Comparison of ENCODE assay signal across 7 cellular contexts in the genomic region with DNA sequence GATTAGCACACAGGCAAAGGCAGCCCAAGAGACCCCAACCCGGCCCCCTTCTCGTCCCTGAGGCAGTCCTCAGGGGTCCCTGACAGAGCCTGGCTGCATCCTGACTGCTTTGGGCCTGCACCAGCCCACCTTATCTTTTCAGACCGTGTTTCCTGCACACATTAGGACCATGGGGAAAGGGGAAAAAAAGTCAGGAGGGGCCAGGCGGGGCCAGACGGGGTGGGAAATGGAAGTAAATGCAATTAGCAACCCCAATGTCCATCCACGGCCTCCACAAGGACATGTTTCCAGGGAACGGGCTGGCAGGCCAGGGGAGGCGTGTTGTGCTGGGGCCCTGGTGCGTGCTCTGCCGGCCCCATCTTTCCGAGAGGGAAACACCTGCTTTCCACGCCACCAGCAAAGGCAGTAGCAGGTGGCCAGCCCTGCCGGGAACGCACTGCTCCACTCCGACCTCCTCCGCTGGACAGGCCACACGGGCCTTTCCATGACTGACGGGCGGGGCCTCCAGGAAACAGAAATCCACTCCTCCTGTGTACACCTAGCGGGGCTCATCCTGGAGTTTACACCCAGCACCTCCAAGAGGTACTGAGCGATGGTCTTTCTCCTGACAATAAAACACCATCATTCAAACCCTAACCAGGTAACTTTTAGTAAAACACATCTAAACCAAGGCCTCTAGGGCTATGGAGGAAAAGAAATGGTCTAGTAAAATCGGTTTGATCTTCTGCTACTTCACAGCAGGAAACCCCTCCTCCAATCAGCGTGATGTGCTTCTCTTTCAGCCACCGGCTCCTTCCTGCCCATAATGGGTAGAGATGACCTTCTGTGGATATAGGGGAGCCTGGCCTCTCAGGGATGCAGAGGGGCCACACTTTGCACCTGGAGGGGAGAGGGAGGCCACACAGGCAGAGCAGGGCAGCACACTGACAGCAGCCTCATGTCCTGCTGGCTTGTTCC. TPM values are rescaled to one million over a fixed set of nuclear protein-coding genes. Genes with fewer than 3 reads are reported as not detected.
DNase-seq lines count a peak whose midpoint lies in the region; ATAC-seq, FAIRE-seq and TF ChIP-seq lines count a peak whose summit lies in the region.

No MANE protein-coding gene starts in this region.

- H3K27ac ChIP-seq in IMR-90 (ENCODE audit: insufficient read depth, low read length): peak overlapping the region; percentile 67
- H3K27ac ChIP-seq in adrenal gland: peak overlapping the region in 3 of 5 donors; percentile 34 to 76 (median 68)
- peak overlapping the region; percentile 86 for H3K27ac ChIP-seq in HepG2 (ENCODE audit: extremely low read length, insufficient read depth, low read length)
- peak overlapping the region; percentile 99 for H3K27ac ChIP-seq in stomach smooth muscle (ENCODE audit: low read length)

- H3K79me1 ChIP-seq in IMR-90 (ENCODE audit: low read depth in 1 of 2, low read length in 2 of 2): peaks cover 14 to 73% of the 10 kb centered on the region in 2 experiments; a peak in 3 of 4 replicates

- peak overlapping the region; percentile 85 for H2AK9ac ChIP-seq in IMR-90 (replicated peaks; ENCODE audit: low read depth, low read length, poor library complexity)

- peak overlapping the region; percentile 26; the same call in 1 of the 2 replicates for H3K4me2 ChIP-seq in IMR-90 (ENCODE audit: low read depth, low read length)
- H3K4me2 ChIP-seq in HepG2 (ENCODE audit: low read depth, low read length): peak overlapping the region; percentile 83

- H3K79me2 ChIP-seq in HepG2 (ENCODE audit: insufficient read depth, low read length): peaks cover 52% of the 10 kb centered on the region

- no peak overlapping the region for H3K4me3 ChIP-seq in IMR-90 (ENCODE audit: insufficient read depth, low read depth, low read length)
- H3K4me3 ChIP-seq in adrenal gland: no peak overlapping the region
- peak overlapping the region; percentile 39 to 57 (median 40); a peak in 5 of 6 replicates for H3K4me3 ChIP-seq in HepG2 (replicated peaks in 1 of 3; ENCODE audit: insufficient read depth in 1 of 3, low read depth in 2 of 3, low read length in 3 of 3)
- peak overlapping the region; percentile 31 to 58 for H3K4me3 ChIP-seq in stomach smooth muscle (ENCODE audit: low read length in 2 of 2)

- TF ChIP-seq CTCF in IMR-90 (conservative IDR thresholded peaks at IDR 0.05; ENCODE audit: low read depth, low read length) (no peak), adrenal gland (IDR thresholded peaks at IDR 0.05) (no peak), HepG2 (CRISPR knock-in tag; IDR thresholded peaks at IDR 0.05) (no peak)

- dilution Hi-C loops in IMR-90 (cut with HindIII; ENCODE audit: low sequenced_read_pairs, unreplicated experiment): no loop called here

- peaks cover 40% of the 10 kb centered on the region for H3K36me3 ChIP-seq in IMR-90 (ENCODE audit: control insufficient read depth, insufficient read depth, low read length)
- H3K36me3 ChIP-seq in adrenal gland (replicated peaks in 1 of 2): peaks cover 0 to 36% of the 10 kb centered on the region in 2 donors
- peaks cover 2 to 26% of the 10 kb centered on the region in 2 experiments; a peak in 2 of 5 replicates for H3K36me3 ChIP-seq in HepG2 (replicated peaks in 1 of 2; ENCODE audit: control insufficient read depth in 1 of 2, insufficient read depth in 2 of 2, low read length in 2 of 2)
- H3K36me3 ChIP-seq in stomach smooth muscle (ENCODE audit: control insufficient read depth in 2 of 2, insufficient read depth in 2 of 2, low read length in 2 of 2): peaks cover 11 to 21% of the 10 kb centered on the region in 2 donors

- peak overlapping the region; percentile 91 for H3K4ac ChIP-seq in IMR-90 (ENCODE audit: low read depth, low read length)

- H3K9me3 ChIP-seq in IMR-90 (ENCODE audit: control insufficient read depth, insufficient read depth, low read length): no peaks in the 10 kb centered on the region
- no peaks in the 10 kb centered on the region for H3K9me3 ChIP-seq in adrenal gland (replicated peaks in 1 of 3)
- H3K9me3 ChIP-seq in HepG2 (ENCODE audit: low read length): no peaks in the 10 kb centered on the region
- H3K9me3 ChIP-seq in stomach smooth muscle (ENCODE audit: control insufficient read depth in 2 of 2, low read length in 2 of 2): no peaks in the 10 kb centered on the region

- peaks cover 50% of the 10 kb centered on the region for H3K9me1 ChIP-seq in IMR-90 (ENCODE audit: insufficient read depth, low read length)

- 0 out of 2 replicates have a peak, but pooled peaks have one; percentile 0 for TF ChIP-seq POLR2A in IMR-90 (IDR thresholded peaks at IDR 0.05; ENCODE audit: low read depth, low read length)
- TF ChIP-seq POLR2A in adrenal gland (IDR thresholded peaks at IDR 0.05): no peak
- no peak for TF ChIP-seq POLR2A in HepG2 (IDR thresholded peaks at IDR 0.05; ENCODE audit: insufficient read depth in 1 of 2, low read depth in 2 of 2, low read length in 2 of 2)

- H3K23ac ChIP-seq in IMR-90 (ENCODE audit: low read depth, low read length): peak overlapping the region; percentile 94; the same call in 1 of the 2 replicates

- H2AK5ac ChIP-seq in IMR-90 (ENCODE audit: low read depth, low read length): peak overlapping the region; percentile 94

- CTCF ChIA-PET in IMR-90 (lab: Yijun Ruan, JAX) (interaction anchor here (1.0 kb wide), 1 partner anchor 17 kb away, joined by 3 read pairs; no protein-coding TSS in a partner anchor), HepG2 (lab: Yijun Ruan, JAX; ENCODE audit: low intra/inter-chr PET ratio, low total read pairs) (interaction anchor here (1.6 kb wide), 1 partner anchor 23 kb away, joined by 5 read pairs; no protein-coding TSS in a partner anchor)

- no peaks in the 10 kb centered on the region for H3K27me3 ChIP-seq in IMR-90 (ENCODE audit: control insufficient read depth, insufficient read depth, low read length)
- H3K27me3 ChIP-seq in adrenal gland: no peaks in the 10 kb centered on the region
- no peaks in the 10 kb centered on the region for H3K27me3 ChIP-seq in HepG2 (ENCODE audit: control insufficient read depth in 1 of 2, insufficient read depth in 2 of 2, low read length in 2 of 2)
- no peaks in the 10 kb centered on the region for H3K27me3 ChIP-seq in stomach smooth muscle (ENCODE audit: control insufficient read depth in 1 of 2, insufficient read depth in 2 of 2, low read length in 2 of 2)

- TF ChIP-seq EP300 in HepG2 (IDR thresholded peaks at IDR 0.05; ENCODE audit: low read depth in 2 of 2, low read length in 2 of 2) (no peak), HepG2 (CRISPR knock-in tag; IDR thresholded peaks at IDR 0.05; ENCODE audit: borderline replicate concordance) (no peak)

- BruUV-seq in IMR-90 (replicated peaks; lab: Mats Ljungman, UMichigan) (no TSS peak), HepG2 (replicated peaks; lab: Mats Ljungman, UMichigan) (no TSS peak)

- ATAC-seq in IMR-90 (ENCODE audit: low read depth): no peak
- peak; percentile 7; the same call in 2 of the 3 replicates for ATAC-seq in HepG2

- H4K20me1 ChIP-seq in IMR-90 (ENCODE audit: insufficient read depth, low read length) (peaks cover 84% of the 10 kb centered on the region), HepG2 (ENCODE audit: insufficient read depth, low read length) (no peaks in the 10 kb centered on the region; the same call in 1 of the 2 replicates)

- no peak overlapping the region for H3K18ac ChIP-seq in IMR-90 (ENCODE audit: low read depth, low read length)

- WGBS in IMR-90 (ENCODE audit: extremely low coverage in 2 of 2, insufficient read length in 1 of 2), 2 experiments: 81% methylated on average over 14 of the region's 24 CpGs; no CpG with 5 or more reads in 1 of the 2 experiments
- WGBS in adrenal gland, 4 donors: 67 to 87% (median 72%) methylated on average over 7 to 24 of the region's 24 CpGs
- 36% methylated on average over 11 of the region's 24 CpGs for WGBS in HepG2 (ENCODE audit: low lambda C conversion rate)

- peak overlapping the region; percentile 67 for H2BK5ac ChIP-seq in IMR-90 (ENCODE audit: low read depth, low read length, poor library complexity, severe bottlenecking)

- H3K56ac ChIP-seq in IMR-90 (ENCODE audit: extremely low read depth, insufficient read depth, low read length): no peak overlapping the region

- no peak for FAIRE-seq in HepG2 (lab: Jason Lieb, UNC)

- H2BK15ac ChIP-seq in IMR-90 (ENCODE audit: low read depth, low read length): no peak overlapping the region; the same call in 2 of the 3 replicates

- H4K5ac ChIP-seq in IMR-90 (ENCODE audit: low read depth, low read length): no peak overlapping the region

- no peak for TF ChIP-seq RAD21 in IMR-90 (IDR thresholded peaks at IDR 0.05; ENCODE audit: low read length)
- TF ChIP-seq RAD21 in HepG2 (CRISPR knock-in tag; IDR thresholded peaks at IDR 0.05): no peak

- peak overlapping the region; percentile 86; the same call in 1 of the 2 replicates for H2BK120ac ChIP-seq in IMR-90 (ENCODE audit: low read depth, low read length)

- intact Hi-C loops in IMR-90 (cut with micrococcal nuclease) (loop anchor here (1.0 kb wide), 1 partner anchor 7 kb away; the partner anchor contains the start of gene EHD1), adrenal gland (cut with DNase I) (no loop called here), HepG2 (cut with micrococcal nuclease; ENCODE audit: unreplicated experiment) (loop anchor here (1.0 to 2.0 kb wide), 3 partner anchors 18 to 23 kb away; no protein-coding TSS in a partner anchor)

- peak overlapping the region; percentile 74 for H2AFZ ChIP-seq in IMR-90 (replicated peaks; ENCODE audit: low read length, poor library complexity)
- H2AFZ ChIP-seq in HepG2 (ENCODE audit: low read length): no peak overlapping the region

- no peak overlapping the region for H4K91ac ChIP-seq in IMR-90 (ENCODE audit: insufficient read depth, low read depth, low read length)

- in situ Hi-C loops in IMR-90 (cut with MboI; ENCODE audit: low sequenced_read_pairs) (no loop called here), HepG2 (cut with HindIII; ENCODE audit: extremely low pct_ligation_motif_present, low pct_unique_long_range_greater_than_20kb) (no loop called here)

- H3K4me1 ChIP-seq in IMR-90 (ENCODE audit: control insufficient read depth, insufficient read depth, low read length): peaks cover 49% of the 10 kb centered on the region
- peaks cover 20 to 50% of the 10 kb centered on the region in 2 donors for H3K4me1 ChIP-seq in adrenal gland (replicated peaks in 1 of 2)
- H3K4me1 ChIP-seq in HepG2 (ENCODE audit: insufficient read depth, low read length): peaks cover 70% of the 10 kb centered on the region
- H3K4me1 ChIP-seq in stomach smooth muscle (ENCODE audit: control insufficient read depth, insufficient read depth, low read length): peaks cover 88% of the 10 kb centered on the region

- peak overlapping the region; percentile 39; the same call in 1 of the 2 replicates for H3K14ac ChIP-seq in IMR-90 (replicated peaks; ENCODE audit: low read depth, low read length)

- DNase-seq in IMR-90 (no peak), adrenal gland (no peak), HepG2 (ENCODE audit: low spot score) (no peak), DMS153 treated with DMSO at 0.1 percent for 48 hours (lab: John Stamatoyannopoulos, UW; ENCODE audit: unreplicated experiment) (no peak), NCI-H345 treated with DMSO at 0.1 percent for 48 hours (lab: John Stamatoyannopoulos, UW; ENCODE audit: unreplicated experiment) (no peak), HCEC 1CT (no peak)

- no peak overlapping the region for H3K9ac ChIP-seq in IMR-90 (ENCODE audit: low read depth, low read length)
- peak overlapping the region; percentile 58 for H3K9ac ChIP-seq in HepG2 (ENCODE audit: insufficient read depth, low read depth, low read length)
- H3K9ac ChIP-seq in stomach smooth muscle (ENCODE audit: low read length in 2 of 2): peak overlapping the region; percentile 31 to 69

- POLR2A ChIA-PET in IMR-90 (lab: Charles Lee; ENCODE audit: unreplicated experiment) (no interaction called here), HepG2 (lab: Yijun Ruan, JAX) (interaction anchor here (0.8 to 10.4 kb wide), 12 partner anchors 7 to 25 kb away, joined by 3 to 132 read pairs (median 7); partner anchors contain the start of gene EHD1)

- H2BK20ac ChIP-seq in IMR-90 (ENCODE audit: low read depth, low read length): no peak overlapping the region

- peak overlapping the region in 1 of 2 experiments; percentile 73; a peak in 1 of 4 replicates for H4K8ac ChIP-seq in IMR-90 (ENCODE audit: low read depth in 2 of 2, low read length in 2 of 2)

RNA-seq across cellular contexts. Expression of gene EHD1, which starts 7.2 kb away (rescaled TPM):
- total RNA-seq in IMR-90 (2012; rRNA removed): 107 and 125 TPM in 2 replicates
- polyA plus RNA-seq in IMR-90 (2012; rRNA removed): 209 and 216 TPM in 2 replicates
- 259 and 358 TPM in 2 replicates for polyA plus RNA-seq in IMR-90 (2012; cell fraction: cytosol; rRNA removed)
- 267 and 410 TPM in 2 replicates for polyA plus RNA-seq in IMR-90 (2012; cell fraction: nucleus; rRNA removed; ENCODE audit: low replicate concordance)
- 100 to 1,000 TPM in 1 of 8 donors, 10 to 100 TPM in 7; 38.5 to 107 (median 57.1) TPM for total RNA-seq in adrenal gland
- 10 to 100 TPM; 14.3 to 50.4 (median 20.0) TPM for polyA plus RNA-seq in adrenal gland
- 22.0 and 26.6 TPM in 2 replicates for total RNA-seq in HepG2 (2016; rRNA removed; fragmentation: Illumina TruSeq; extraction: Trizol)
- total RNA-seq in HepG2 (2016; cell fraction: cytosol; rRNA removed; fragmentation: Illumina TruSeq; extraction: Trizol; ENCODE audit: low read depth): 8.1 and 9.7 TPM in 2 replicates
- total RNA-seq in HepG2 (2016; cell fraction: insoluble cytoplasmic fraction; rRNA removed; fragmentation: Illumina TruSeq; extraction: Trizol): 22.9 and 29.1 TPM in 2 replicates
- total RNA-seq in HepG2 (2016; cell fraction: membrane; rRNA removed; fragmentation: Illumina TruSeq; extraction: Trizol): 11.0 and 11.5 TPM in 2 replicates
- total RNA-seq in HepG2 (2016; cell fraction: nucleus; rRNA removed; fragmentation: Illumina TruSeq; extraction: Trizol): 16.8 and 19.6 TPM in 2 replicates
- 23.6 and 29.4 TPM in 2 replicates for polyA plus RNA-seq in HepG2 (2011; rRNA removed)
- polyA plus RNA-seq in HepG2 (2011; cell fraction: cytosol; rRNA removed): 20.8 and 31.1 TPM in 2 replicates
- 42.3 and 43.0 TPM in 2 replicates for polyA plus RNA-seq in HepG2 (2011; cell fraction: nucleus; rRNA removed)
- polyA plus RNA-seq in HepG2 (2012): 18.8 and 23.3 TPM in 2 replicates
- 3.5 and 3.9 TPM in 2 replicates for polyA plus RNA-seq in HepG2 (2016; cell fraction: cytosol; fragmentation: Illumina TruSeq; extraction: Trizol; ENCODE audit: low read depth)
- polyA plus RNA-seq in HepG2 (2016; cell fraction: insoluble cytoplasmic fraction; fragmentation: Illumina TruSeq; extraction: Trizol; ENCODE audit: low read depth): 29.0 and 35.3 TPM in 2 replicates
- 7.9 and 9.3 TPM in 2 replicates for polyA plus RNA-seq in HepG2 (2016; cell fraction: membrane; fragmentation: Illumina TruSeq; extraction: Trizol; ENCODE audit: low read depth)
- polyA plus RNA-seq in HepG2 (2016; cell fraction: nucleus; fragmentation: Illumina TruSeq; extraction: Trizol; ENCODE audit: insufficient read depth, low read depth): 33.4 and 34.4 TPM in 2 replicates
- polyA minus RNA-seq in HepG2 (2011; rRNA and poly(A)+ RNA removed; ENCODE audit: low replicate concordance): 63.9 and 78.7 TPM in 2 replicates
- 21.2 and 28.0 TPM in 2 replicates for polyA minus RNA-seq in HepG2 (2011; cell fraction: cytosol; rRNA and poly(A)+ RNA removed)
- polyA minus RNA-seq in HepG2 (2011; cell fraction: nucleus; rRNA and poly(A)+ RNA removed): 15.5 and 22.1 TPM in 2 replicates

RNA-seq across cellular contexts. Expression of gene CDC42BPG, which starts 26.7 kb away (rescaled TPM):
- under 0.01 TPM in 2 replicates for total RNA-seq in IMR-90 (2012; rRNA removed)
- 0.10 and 0.12 TPM in 2 replicates for polyA plus RNA-seq in IMR-90 (2012; rRNA removed)
- polyA plus RNA-seq in IMR-90 (2012; cell fraction: cytosol; rRNA removed): 0.04 and 0.12 TPM in 2 replicates
- 0.50 and 0.59 TPM in 2 replicates for polyA plus RNA-seq in IMR-90 (2012; cell fraction: nucleus; rRNA removed; ENCODE audit: low replicate concordance)
- 10 to 100 TPM in 2 of 8 donors, 1 to 10 TPM in 6; 4.9 to 12.9 (median 9.1) TPM for total RNA-seq in adrenal gland
- 1 to 10 TPM; 3.3 to 7.4 (median 4.9) TPM for polyA plus RNA-seq in adrenal gland
- total RNA-seq in HepG2 (2016; rRNA removed; fragmentation: Illumina TruSeq; extraction: Trizol): 0.77 and 1.4 TPM in 2 replicates
- total RNA-seq in HepG2 (2016; cell fraction: cytosol; rRNA removed; fragmentation: Illumina TruSeq; extraction: Trizol; ENCODE audit: low read depth): 0.10 and 0.35 TPM in 2 replicates
- total RNA-seq in HepG2 (2016; cell fraction: insoluble cytoplasmic fraction; rRNA removed; fragmentation: Illumina TruSeq; extraction: Trizol): 0.42 and 1.4 TPM in 2 replicates
- 0.37 and 0.38 TPM in 2 replicates for total RNA-seq in HepG2 (2016; cell fraction: membrane; rRNA removed; fragmentation: Illumina TruSeq; extraction: Trizol)
- 1.8 and 2.0 TPM in 2 replicates for total RNA-seq in HepG2 (2016; cell fraction: nucleus; rRNA removed; fragmentation: Illumina TruSeq; extraction: Trizol)
- 0.55 and 0.99 TPM in 2 replicates for polyA plus RNA-seq in HepG2 (2011; rRNA removed)
- 0.34 and 0.54 TPM in 2 replicates for polyA plus RNA-seq in HepG2 (2011; cell fraction: cytosol; rRNA removed)
- polyA plus RNA-seq in HepG2 (2011; cell fraction: nucleus; rRNA removed): 6.3 and 7.3 TPM in 2 replicates
- 1.2 and 1.3 TPM in 2 replicates for polyA plus RNA-seq in HepG2 (2012)
- 0.06 and 0.11 TPM in 2 replicates for polyA plus RNA-seq in HepG2 (2016; cell fraction: cytosol; fragmentation: Illumina TruSeq; extraction: Trizol; ENCODE audit: low read depth)
- 0.63 and 0.75 TPM in 2 replicates for polyA plus RNA-seq in HepG2 (2016; cell fraction: insoluble cytoplasmic fraction; fragmentation: Illumina TruSeq; extraction: Trizol; ENCODE audit: low read depth)
- polyA plus RNA-seq in HepG2 (2016; cell fraction: membrane; fragmentation: Illumina TruSeq; extraction: Trizol; ENCODE audit: low read depth): 0.24 and 0.70 TPM in 2 replicates
- 4.9 and 5.6 TPM in 2 replicates for polyA plus RNA-seq in HepG2 (2016; cell fraction: nucleus; fragmentation: Illumina TruSeq; extraction: Trizol; ENCODE audit: insufficient read depth, low read depth)
- 1.3 and 2.7 TPM in 2 replicates for polyA minus RNA-seq in HepG2 (2011; rRNA and poly(A)+ RNA removed; ENCODE audit: low replicate concordance)
- polyA minus RNA-seq in HepG2 (2011; cell fraction: cytosol; rRNA and poly(A)+ RNA removed): 0.59 and 1.6 TPM in 2 replicates
- polyA minus RNA-seq in HepG2 (2011; cell fraction: nucleus; rRNA and poly(A)+ RNA removed): 1.9 and 4.0 TPM in 2 replicates

RNA-seq across cellular contexts. Expression of gene ATG2A, which starts 45.8 kb away (rescaled TPM):
- total RNA-seq in IMR-90 (2012; rRNA removed) (3.2 and 3.6 TPM in 2 replicates), adrenal gland (10 to 100 TPM; 27.2 to 43.5 (median 34.3) TPM), HepG2 (2016; rRNA removed; fragmentation: Illumina TruSeq; extraction: Trizol) (6.5 and 6.7 TPM in 2 replicates)
- polyA plus RNA-seq in IMR-90 (2012; rRNA removed) (10.5 and 12.7 TPM in 2 replicates), adrenal gland (10 to 100 TPM in 2 of 3 donors, 1 to 10 TPM in 1; 3.6 to 43.3 (median 32.4) TPM), HepG2 (2011; rRNA removed) (8.0 and 13.2 TPM in 2 replicates)
- polyA plus RNA-seq in IMR-90 (2012; cell fraction: cytosol; rRNA removed): 6.8 and 14.5 TPM in 2 replicates
- polyA plus RNA-seq in IMR-90 (2012; cell fraction: nucleus; rRNA removed; ENCODE audit: low replicate concordance): 27.8 and 85.6 TPM in 2 replicates
- total RNA-seq in HepG2 (2016; cell fraction: cytosol; rRNA removed; fragmentation: Illumina TruSeq; extraction: Trizol; ENCODE audit: low read depth): 5.0 and 5.3 TPM in 2 replicates
- total RNA-seq in HepG2 (2016; cell fraction: insoluble cytoplasmic fraction; rRNA removed; fragmentation: Illumina TruSeq; extraction: Trizol): 5.7 and 6.9 TPM in 2 replicates
- total RNA-seq in HepG2 (2016; cell fraction: membrane; rRNA removed; fragmentation: Illumina TruSeq; extraction: Trizol): 3.5 and 4.7 TPM in 2 replicates
- total RNA-seq in HepG2 (2016; cell fraction: nucleus; rRNA removed; fragmentation: Illumina TruSeq; extraction: Trizol): 7.1 and 8.3 TPM in 2 replicates
- 4.6 and 6.5 TPM in 2 replicates for polyA plus RNA-seq in HepG2 (2011; cell fraction: cytosol; rRNA removed)
- 81.8 and 92.1 TPM in 2 replicates for polyA plus RNA-seq in HepG2 (2011; cell fraction: nucleus; rRNA removed)
- polyA plus RNA-seq in HepG2 (2012): 14.9 and 21.4 TPM in 2 replicates
- 1.0 and 1.2 TPM in 2 replicates for polyA plus RNA-seq in HepG2 (2016; cell fraction: cytosol; fragmentation: Illumina TruSeq; extraction: Trizol; ENCODE audit: low read depth)
- polyA plus RNA-seq in HepG2 (2016; cell fraction: insoluble cytoplasmic fraction; fragmentation: Illumina TruSeq; extraction: Trizol; ENCODE audit: low read depth): 5.5 and 7.6 TPM in 2 replicates
- 1.9 and 2.0 TPM in 2 replicates for polyA plus RNA-seq in HepG2 (2016; cell fraction: membrane; fragmentation: Illumina TruSeq; extraction: Trizol; ENCODE audit: low read depth)
- 19.9 and 22.1 TPM in 2 replicates for polyA plus RNA-seq in HepG2 (2016; cell fraction: nucleus; fragmentation: Illumina TruSeq; extraction: Trizol; ENCODE audit: insufficient read depth, low read depth)
- polyA minus RNA-seq in HepG2 (2011; rRNA and poly(A)+ RNA removed; ENCODE audit: low replicate concordance): 20.7 and 23.4 TPM in 2 replicates
- 11.5 and 17.2 TPM in 2 replicates for polyA minus RNA-seq in HepG2 (2011; cell fraction: cytosol; rRNA and poly(A)+ RNA removed)
- polyA minus RNA-seq in HepG2 (2011; cell fraction: nucleus; rRNA and poly(A)+ RNA removed): 24.7 and 27.0 TPM in 2 replicates

RNA-seq across cellular contexts. Expression of gene PPP2R5B, which starts 53.3 kb away (rescaled TPM):
- total RNA-seq in IMR-90 (2012; rRNA removed) (6.4 and 6.5 TPM in 2 replicates), adrenal gland (10 to 100 TPM; 11.4 to 26.6 (median 21.2) TPM), HepG2 (2016; rRNA removed; fragmentation: Illumina TruSeq; extraction: Trizol) (1.6 and 2.3 TPM in 2 replicates)
- polyA plus RNA-seq in IMR-90 (2012; rRNA removed) (23.5 and 23.6 TPM in 2 replicates), adrenal gland (10 to 100 TPM; 10.7 to 51.3 (median 25.6) TPM), HepG2 (2011; rRNA removed) (8.3 and 12.6 TPM in 2 replicates)
- 16.0 and 21.4 TPM in 2 replicates for polyA plus RNA-seq in IMR-90 (2012; cell fraction: cytosol; rRNA removed)
- 43.3 and 68.3 TPM in 2 replicates for polyA plus RNA-seq in IMR-90 (2012; cell fraction: nucleus; rRNA removed; ENCODE audit: low replicate concordance)
- 0.53 and 0.61 TPM in 2 replicates for total RNA-seq in HepG2 (2016; cell fraction: cytosol; rRNA removed; fragmentation: Illumina TruSeq; extraction: Trizol; ENCODE audit: low read depth)
- total RNA-seq in HepG2 (2016; cell fraction: insoluble cytoplasmic fraction; rRNA removed; fragmentation: Illumina TruSeq; extraction: Trizol): 1.6 and 2.9 TPM in 2 replicates
- 1.7 and 1.9 TPM in 2 replicates for total RNA-seq in HepG2 (2016; cell fraction: membrane; rRNA removed; fragmentation: Illumina TruSeq; extraction: Trizol)
- 1.9 and 2.8 TPM in 2 replicates for total RNA-seq in HepG2 (2016; cell fraction: nucleus; rRNA removed; fragmentation: Illumina TruSeq; extraction: Trizol)
- polyA plus RNA-seq in HepG2 (2011; cell fraction: cytosol; rRNA removed): 5.2 and 5.5 TPM in 2 replicates
- 38.0 and 39.6 TPM in 2 replicates for polyA plus RNA-seq in HepG2 (2011; cell fraction: nucleus; rRNA removed)
- polyA plus RNA-seq in HepG2 (2012): 6.5 and 7.2 TPM in 2 replicates
- polyA plus RNA-seq in HepG2 (2016; cell fraction: cytosol; fragmentation: Illumina TruSeq; extraction: Trizol; ENCODE audit: low read depth): 0.45 and 0.76 TPM in 2 replicates
- polyA plus RNA-seq in HepG2 (2016; cell fraction: insoluble cytoplasmic fraction; fragmentation: Illumina TruSeq; extraction: Trizol; ENCODE audit: low read depth): 1.6 and 2.0 TPM in 2 replicates
- 1.3 and 2.0 TPM in 2 replicates for polyA plus RNA-seq in HepG2 (2016; cell fraction: membrane; fragmentation: Illumina TruSeq; extraction: Trizol; ENCODE audit: low read depth)
- 6.5 and 7.0 TPM in 2 replicates for polyA plus RNA-seq in HepG2 (2016; cell fraction: nucleus; fragmentation: Illumina TruSeq; extraction: Trizol; ENCODE audit: insufficient read depth, low read depth)
- polyA minus RNA-seq in HepG2 (2011; rRNA and poly(A)+ RNA removed; ENCODE audit: low replicate concordance): 4.2 and 6.0 TPM in 2 replicates
- polyA minus RNA-seq in HepG2 (2011; cell fraction: cytosol; rRNA and poly(A)+ RNA removed): 2.0 and 4.1 TPM in 2 replicates
- polyA minus RNA-seq in HepG2 (2011; cell fraction: nucleus; rRNA and poly(A)+ RNA removed): 4.6 and 4.8 TPM in 2 replicates

Comparison
In these comparisons a context has a peak if more than half of its experiments do, and no peak if none do; other contexts are left out.
1. H3K4me3 ChIP-seq: peak in HepG2 (3 of 3) and stomach smooth muscle (2 of 2); none in IMR-90 (single experiment) and adrenal gland (0 of 4).
2. intact Hi-C loops: an anchor here in IMR-90 (1.0 kb wide) and HepG2 (1.0 to 2.0 kb wide); none called in adrenal gland.
3. Peak in every context shown above with its lines, with median percentiles within 50 percentile points of each other: H3K27ac ChIP-seq.